In genomic region chr5:135745897-135746500, GRCh38 we compare ENCODE assay signal across 17 cellular contexts.
DNase-seq lines count a peak whose midpoint lies in the region; ATAC-seq and TF ChIP-seq lines count a peak whose summit lies in the region.
"Had no signal": no experiment of that assay in that cellular context is flagged by ENCODE, and none has a peak within 500 bp of the region (broad histone marks: within the 10 kb centered on the region; RNA-seq: fewer than 3 reads in every experiment).

No MANE protein-coding gene starts in this region.

- H4K12ac ChIP-seq in trophoblast cell (ENCODE audit: low read depth, low read length), result no peak overlapping the region

- no peaks in the 10 kb centered on the region for H3K4me1 Mint-ChIP-seq in GM23338
- H3K4me1 Mint-ChIP-seq: CD14-positive monocyte had no signal

- H3K4me2 ChIP-seq in GM23338 (no peak overlapping the region), trophoblast cell (ENCODE audit: low read length) (no peak overlapping the region)

- peak in 1 of 2 experiments; percentile 33; a peak in 2 of 4 replicates for TF ChIP-seq CTCF in GM23338 (conservative IDR thresholded peaks at IDR 0.05; ENCODE audit: low read depth in 2 of 2)

- peaks cover 2% of the 10 kb centered on the region for H3K27me3 Mint-ChIP-seq in GM23338 (ENCODE audit: insufficient read depth, low read depth, poor library complexity)

- H3K4me3 ChIP-seq in GM23338, result no peak overlapping the region
- peak overlapping the region; percentile 49 for H3K4me3 ChIP-seq in trophoblast cell (ENCODE audit: low read depth, low read length)
- H3K4me3 ChIP-seq: SJSA1 had no signal

- no CpG with 5 or more reads among the region's 18 CpGs for WGBS in trophoblast cell (ENCODE audit: extremely low coverage, insufficient coverage, insufficient read length)

- H3F3A ChIP-seq in GM23338 (replicated peaks; ENCODE audit: low read depth), result no peaks in the 10 kb centered on the region

- ATAC-seq in GM23338, result peak; percentile 70

- no peaks in the 10 kb centered on the region for H3K79me1 ChIP-seq in trophoblast cell (ENCODE audit: low read length)

- no peak overlapping the region for H3K18ac ChIP-seq in trophoblast cell (ENCODE audit: low read length)

- H4K20me1 ChIP-seq in GM23338 (replicated peaks; ENCODE audit: insufficient read depth), result no peaks in the 10 kb centered on the region

- no peak overlapping the region for H3K14ac ChIP-seq in trophoblast cell (ENCODE audit: low read length)

- H3K79me2 ChIP-seq in GM23338 (replicated peaks; ENCODE audit: insufficient read depth), result no peaks in the 10 kb centered on the region
- H3K79me2 ChIP-seq in trophoblast cell (ENCODE audit: control insufficient read depth, insufficient read depth, low read length, poor library complexity), result no peaks in the 10 kb centered on the region

- H2BK12ac ChIP-seq in trophoblast cell (ENCODE audit: low read length), result no peak overlapping the region

- no peaks in the 10 kb centered on the region for H3K4me1 ChIP-seq in GM23338 (ENCODE audit: insufficient read depth)
- no peaks in the 10 kb centered on the region for H3K4me1 ChIP-seq in trophoblast cell (ENCODE audit: control insufficient read depth in 1 of 2, insufficient read depth in 2 of 2, low read length in 2 of 2)
- H3K4me1 ChIP-seq: SJSA1 had no signal

- peaks cover 18% of the 10 kb centered on the region for H3K36me3 Mint-ChIP-seq in GM23338 (ENCODE audit: low read depth)
- H3K36me3 Mint-ChIP-seq: CD14-positive monocyte had no signal

- H3K4me3 Mint-ChIP-seq in GM23338, result no peak overlapping the region
- H3K4me3 Mint-ChIP-seq: CD14-positive monocyte had no signal

- H2BK5ac ChIP-seq in trophoblast cell (ENCODE audit: low read depth, low read length, poor library complexity), result no peak overlapping the region

- no peak overlapping the region for H4K91ac ChIP-seq in trophoblast cell (ENCODE audit: low read depth, low read length)

- H4K8ac ChIP-seq in trophoblast cell (ENCODE audit: low read depth, low read length), result no peak overlapping the region

- H3K36me3 ChIP-seq in GM23338 (ENCODE audit: insufficient read depth), result no peaks in the 10 kb centered on the region
- no peaks in the 10 kb centered on the region for H3K36me3 ChIP-seq in trophoblast cell (ENCODE audit: control insufficient read depth in 1 of 2, insufficient read depth in 2 of 2, low read length in 2 of 2)
- H3K36me3 ChIP-seq: SJSA1 had no signal

- no peak overlapping the region for H3K23ac ChIP-seq in trophoblast cell (ENCODE audit: low read length)

- H3K27ac ChIP-seq in GM23338 (ENCODE audit: low read depth) (no peak overlapping the region), trophoblast cell (ENCODE audit: low read depth, low read length) (no peak overlapping the region)
- H3K27ac ChIP-seq: SJSA1 had no signal

- DNase-seq in GM23338 (ENCODE audit: low spot score) (peak; percentile 51), NAMALWA (ENCODE audit: low spot score) (peak; percentile 8), ecto neural progenitor cell (ENCODE audit: low spot score) (peak; percentile 41), trophoblast cell (no peak), NCI-H226 (no peak), cortex of kidney (lab: John Stamatoyannopoulos, UW) (no peak), RPMI8226 (no peak)
- DNase-seq: ACHN, AML-193, COR-L47, DMS153, EL, NCI-H1105 treated with DMSO at 0.1 percent for 48 hours, NCI-H187, NCI-H69 had no signal

- no peaks in the 10 kb centered on the region for H3K9me2 ChIP-seq in GM23338 (ENCODE audit: insufficient read depth)

- no peaks in the 10 kb centered on the region for H3K27me3 ChIP-seq in GM23338 (ENCODE audit: insufficient read depth)
- no peaks in the 10 kb centered on the region for H3K27me3 ChIP-seq in trophoblast cell (ENCODE audit: insufficient read depth, low read length)
- H3K27me3 ChIP-seq: SJSA1 had no signal

- no peak overlapping the region for H2BK120ac ChIP-seq in trophoblast cell (ENCODE audit: insufficient read depth, low read length, poor library complexity)

- H3K9me3 ChIP-seq in trophoblast cell (ENCODE audit: insufficient read depth, low read depth, low read length), result peaks cover 16% of the 10 kb centered on the region

- H3K4ac ChIP-seq in trophoblast cell (ENCODE audit: low read depth, low read length), result no peak overlapping the region

- peaks cover 33% of the 10 kb centered on the region for H3K9me3 Mint-ChIP-seq in GM23338

- H2AFZ ChIP-seq in GM23338 (no peak overlapping the region), trophoblast cell (ENCODE audit: insufficient read depth, low read length, poor library complexity) (no peak overlapping the region)

- H3K9ac ChIP-seq in trophoblast cell (ENCODE audit: low read length), result no peak overlapping the region

- H3K27ac Mint-ChIP-seq in GM23338, result no peak overlapping the region
- H3K27ac Mint-ChIP-seq: CD14-positive monocyte had no signal

- no peak overlapping the region for H2AK5ac ChIP-seq in trophoblast cell (ENCODE audit: low read length)

TF ChIP-seq in GM23338, 12 proteins besides CTCF, POLR2A, EP300 and RAD21 (continues in another document):
- no peak for TF ChIP-seq ZNF331 (CRISPR knock-in tag; IDR thresholded peaks at IDR 0.05; ENCODE audit: low read depth)
- TF ChIP-seq NANOG (IDR thresholded peaks at IDR 0.05; ENCODE audit: borderline replicate concordance), result no peak
- no peak for TF ChIP-seq POLR2AphosphoS5 (IDR thresholded peaks at IDR 0.05; ENCODE audit: low read depth)
- no peak for TF ChIP-seq REST (IDR thresholded peaks at IDR 0.05; ENCODE audit: unreplicated experiment)
- TF ChIP-seq STAT1 (IDR thresholded peaks at IDR 0.05; ENCODE audit: unreplicated experiment), result no peak
- TF ChIP-seq ETS1 (IDR thresholded peaks at IDR 0.05), result no peak
- TF ChIP-seq JUNB (IDR thresholded peaks at IDR 0.05; ENCODE audit: unreplicated experiment), result no peak
- TF ChIP-seq EZH2phosphoT487 (IDR thresholded peaks at IDR 0.05; ENCODE audit: unreplicated experiment), result no peak
- no peak for TF ChIP-seq CREB1 (CRISPR knock-in tag; IDR thresholded peaks at IDR 0.05; ENCODE audit: low read depth)

Comparison
In these comparisons a context has a peak if more than half of its experiments do, and no peak if none do; other contexts are left out.
1. DNase-seq: peak in GM23338 (single experiment), NAMALWA (single experiment) and ecto neural progenitor cell (single experiment); none in trophoblast cell (0 of 2), NCI-H226 (single experiment), cortex of kidney (single experiment) and RPMI8226 (single experiment).